Comparison of ENCODE assay signal across 8 cellular contexts in genomic region chr16:14302399-14303181, GRCh38.
DNase-seq lines count a peak whose midpoint lies in the region; ATAC-seq, FAIRE-seq and TF ChIP-seq lines count a peak whose summit lies in the region.

No MANE protein-coding gene starts in this region.

- CTCF ChIA-PET in activated CD4-positive, alpha-beta memory T cell treated with anti-CD3 and anti-CD28 coated beads, Interleukin-2, amount 10 ng/mL, durations not matched to agents 7 days and 5 days (lab: Charles Lee): no interaction called here

- 0 to 1% (median 0%) methylated on average over 62 to 86 of the region's 86 CpGs for WGBS in ovary, 3 donors

- peak; percentile 55 for DNase-seq in GM19238 (ENCODE audit: insufficient read length, low spot score)
- no peak for DNase-seq in activated CD4-positive, alpha-beta memory T cell treated with anti-CD3 and anti-CD28 coated beads, Interleukin-2, amount 10 ng/mL, durations not matched to agents 7 days and 5 days
- DNase-seq in frontal cortex (ENCODE audit: low spot score in 2 of 2): peak; percentile 50 to 64
- DNase-seq in ovary: peak; percentile 33 to 67 (median 58)
- DNase-seq in SHP77 treated with DMSO at 0.1 percent for 48 hours (lab: John Stamatoyannopoulos, UW): no peak
- no peak for DNase-seq in NCI-H2107 (lab: John Stamatoyannopoulos, UW)

- peak in 1 of 3 donors; percentile 8 for TF ChIP-seq CTCF in ovary (IDR thresholded peaks at IDR 0.05)

- peaks cover 0 to 38% (median 14%) of the 10 kb centered on the region in 11 experiments; a peak in 12 of 22 replicates for H4K20me1 ChIP-seq in BLaER1 treated with 17β-estradiol and CSF1 and Interleukin-3, amounts not matched to agents 10 nM and 100 nM

- peak overlapping the region; percentile 94 to 100 (median 99) for H3K4me2 ChIP-seq in BLaER1 treated with 17β-estradiol and CSF1 and Interleukin-3, amounts not matched to agents 10 nM and 100 nM

- peaks cover 30 to 54% (median 43%) of the 10 kb centered on the region in 11 experiments for H3K27me3 ChIP-seq in BLaER1 treated with 17β-estradiol and CSF1 and Interleukin-3, amounts not matched to agents 10 nM and 100 nM
- H3K27me3 ChIP-seq in ovary: no peaks in the 10 kb centered on the region

- H3K36me3 ChIP-seq in BLaER1 treated with 17β-estradiol and CSF1 and Interleukin-3, amounts not matched to agents 10 nM and 100 nM: no peaks in the 10 kb centered on the region
- H3K36me3 ChIP-seq in ovary: no peaks in the 10 kb centered on the region

- TF ChIP-seq POLR2A in ovary (IDR thresholded peaks at IDR 0.05): no peak

- no peaks in the 10 kb centered on the region for H3K36me3 Mint-ChIP-seq in activated CD4-positive, alpha-beta memory T cell treated with anti-CD3 and anti-CD28 coated beads, Interleukin-2, amount 10 ng/mL, durations not matched to agents 7 days and 5 days (ENCODE audit: low read depth)

- H3K9me3 Mint-ChIP-seq in activated CD4-positive, alpha-beta memory T cell treated with anti-CD3 and anti-CD28 coated beads, Interleukin-2, amount 10 ng/mL, durations not matched to agents 7 days and 5 days: no peaks in the 10 kb centered on the region

- intact Hi-C loops in ovary (cut with DNase I): loop anchor here in 1 of 4 donors (1.0 to 10.0 kb wide), 3 partner anchors 227 to 380 kb away; partner anchors contain the start of genes BFAR, ERCC4 and PARN

- peak overlapping the region; percentile 60 for H3K4me3 Mint-ChIP-seq in activated CD4-positive, alpha-beta memory T cell treated with anti-CD3 and anti-CD28 coated beads, Interleukin-2, amount 10 ng/mL, durations not matched to agents 7 days and 5 days

- no peak overlapping the region for H3K27ac Mint-ChIP-seq in activated CD4-positive, alpha-beta memory T cell treated with anti-CD3 and anti-CD28 coated beads, Interleukin-2, amount 10 ng/mL, durations not matched to agents 7 days and 5 days

- no peak for TF ChIP-seq EP300 in ovary (IDR thresholded peaks at IDR 0.05)

- peak; percentile 29 for ATAC-seq in HG03354 (IDR thresholded peaks at IDR 0.05; ENCODE audit: poor library complexity, severe bottlenecking, unreplicated experiment)

- peaks cover 29 to 53% (median 40%) of the 10 kb centered on the region in 10 experiments for H3K4me1 ChIP-seq in BLaER1 treated with 17β-estradiol and CSF1 and Interleukin-3, amounts not matched to agents 10 nM and 100 nM
- H3K4me1 ChIP-seq in ovary (ENCODE audit: insufficient read depth): peaks cover 3% of the 10 kb centered on the region

- peaks cover 11% of the 10 kb centered on the region for H3K4me1 Mint-ChIP-seq in activated CD4-positive, alpha-beta memory T cell treated with anti-CD3 and anti-CD28 coated beads, Interleukin-2, amount 10 ng/mL, durations not matched to agents 7 days and 5 days

- peak overlapping the region in 10 of 11 experiments; percentile 54 to 86 (median 78); a peak in 20 of 22 replicates for H3K27ac ChIP-seq in BLaER1 treated with 17β-estradiol and CSF1 and Interleukin-3, amounts not matched to agents 10 nM and 100 nM
- H3K27ac ChIP-seq in ovary: peak overlapping the region; percentile 26 to 50

- H3K27me3 Mint-ChIP-seq in activated CD4-positive, alpha-beta memory T cell treated with anti-CD3 and anti-CD28 coated beads, Interleukin-2, amount 10 ng/mL, durations not matched to agents 7 days and 5 days: peaks cover 36% of the 10 kb centered on the region

- peak overlapping the region; percentile 77 to 89 (median 84) for H3K9ac ChIP-seq in BLaER1 treated with 17β-estradiol and CSF1 and Interleukin-3, amounts not matched to agents 10 nM and 100 nM

- FAIRE-seq in frontal cortex (lab: Jason Lieb, UNC): no peak

- POLR2A ChIA-PET in activated CD4-positive, alpha-beta memory T cell treated with anti-CD3 and anti-CD28 coated beads, Interleukin-2, amount 10 ng/mL, durations not matched to agents 7 days and 5 days (lab: Charles Lee): no interaction called here

- no peaks in the 10 kb centered on the region for H3K9me3 ChIP-seq in BLaER1 treated with 17β-estradiol and CSF1 and Interleukin-3, amounts not matched to agents 10 nM and 100 nM (replicated peaks in 1 of 11)
- H3K9me3 ChIP-seq in ovary: no peaks in the 10 kb centered on the region

- peak overlapping the region; percentile 73 to 96 (median 88) for H3K4me3 ChIP-seq in BLaER1 treated with 17β-estradiol and CSF1 and Interleukin-3, amounts not matched to agents 10 nM and 100 nM
- peak overlapping the region; percentile 75 for H3K4me3 ChIP-seq in ovary

Comparison
In these comparisons a context has a peak if more than half of its experiments do, and no peak if none do; other contexts are left out.
1. DNase-seq: peak in GM19238 (single experiment), frontal cortex (2 of 2) and ovary (5 of 5); none in activated CD4-positive, alpha-beta memory T cell treated with anti-CD3 and anti-CD28 coated beads, Interleukin-2, amount 10 ng/mL, durations not matched to agents 7 days and 5 days (single experiment), SHP77 treated with DMSO at 0.1 percent for 48 hours (single experiment) and NCI-H2107 (single experiment).